Comparison of ENCODE assay signal across 24 cellular contexts in genomic region chr5:14660836-14661235, GRCh38. TPM values are rescaled to one million over a fixed set of nuclear protein-coding genes. Genes with fewer than 3 reads are reported as not detected.
DNase-seq lines count a peak whose midpoint lies in the region; ATAC-seq and TF ChIP-seq lines count a peak whose summit lies in the region.
"Had no signal": no experiment of that assay in that cellular context is flagged by ENCODE, and none has a peak within 500 bp of the region (broad histone marks: within the 10 kb centered on the region; RNA-seq: fewer than 3 reads in every experiment).

No MANE protein-coding gene starts in this region.

- H3K27ac Mint-ChIP-seq in activated CD4-positive, alpha-beta T cell treated with anti-CD3 and anti-CD28 coated beads, Interleukin-2, amount 10 ng/mL, durations not matched to agents 24 days and 14 days = peak overlapping the region; percentile 63
- no peak overlapping the region for H3K27ac Mint-ChIP-seq in nephron progenitor cell
- H3K27ac Mint-ChIP-seq: activated CD4-positive, alpha-beta T cell treated with anti-CD3 and anti-CD28 coated beads for 36 hours had no signal

- TF ChIP-seq CTCF in breast epithelium (IDR thresholded peaks at IDR 0.05) = no peak
- TF ChIP-seq CTCF in prostate gland (IDR thresholded peaks at IDR 0.05) = no peak
- no peak for TF ChIP-seq CTCF in nephron progenitor cell (IDR thresholded peaks at IDR 0.05)
- TF ChIP-seq CTCF in dorsolateral prefrontal cortex (IDR thresholded peaks at IDR 0.05 in 54 of 56, conservative IDR thresholded peaks at IDR 0.05 in 2 of 56; ENCODE audit: low read depth in 1 of 56, partially characterized antibody in 56 of 56) = no peak

- H3K27me3 ChIP-seq in breast epithelium (no peaks in the 10 kb centered on the region), prostate gland (replicated peaks; ENCODE audit: insufficient read depth) (no peaks in the 10 kb centered on the region), dorsolateral prefrontal cortex (no peaks in the 10 kb centered on the region)

- H3K27ac ChIP-seq in breast epithelium (peak overlapping the region; percentile 16 to 50), prostate gland (peak overlapping the region; percentile 49 to 56), dorsolateral prefrontal cortex (no peak overlapping the region)
- H3K27ac ChIP-seq: 22Rv1, C4-2B had no signal

- H3K4me3 ChIP-seq in breast epithelium (no peak overlapping the region), prostate gland (no peak overlapping the region), dorsolateral prefrontal cortex (no peak overlapping the region)
- H3K4me3 ChIP-seq: GM12878 had no signal

- no peak for DNase-seq in activated CD4-positive, alpha-beta T cell treated with anti-CD3 and anti-CD28 coated beads, Interleukin-2, amount 10 ng/mL, durations not matched to agents 24 days and 14 days
- DNase-seq in activated CD4-positive, alpha-beta T cell treated with anti-CD3 and anti-CD28 coated beads for 4 hours = no peak
- DNase-seq in breast epithelium (ENCODE audit: low spot score in 2 of 2) (no peak), prostate gland (ENCODE audit: low spot score) (no peak), nephron progenitor cell (no peak), Kasumi-1 (lab: John Stamatoyannopoulos, UW) (no peak), dorsolateral prefrontal cortex (no peak)
- DNase-seq: activated CD4-positive, alpha-beta T cell treated with anti-CD3 and anti-CD28 coated beads for 36 hours; activated CD8-positive, alpha-beta memory T cell treated with anti-CD3 and anti-CD28 coated beads, Interleukin-2, amount 50 U/mL, for 4 hours; activated effector memory CD4-positive, alpha-beta T cell treated with anti-CD3 and anti-CD28 coated beads, Interleukin-2, amount 50 U/mL, for 16 hours; amygdala; KG1; left colon; NCI-H187; NCI-H774; OCI-M1; SIG-M5; stimulated activated CD4-positive, alpha-beta T cell treated with anti-CD3 and anti-CD28 coated beads, Interleukin-1b, Interleukin-23, amount 100 ng/mL, for 48 hours; stimulated activated naive CD8-positive, alpha-beta T cell treated with anti-CD3 and anti-CD28 coated beads, Interleukin-15, amount 100 ng/mL, for 72 hours had no signal

- intact Hi-C loops in activated CD4-positive, alpha-beta T cell treated with anti-CD3 and anti-CD28 coated beads, Interleukin-2, amount 10 ng/mL, durations not matched to agents 24 days and 14 days (cut with micrococcal nuclease) = loop anchor here (5.0 to 10.0 kb wide), 4 partner anchors 249 to 1796 kb away; partner anchors contain the start of gene TRIO
- intact Hi-C loops in breast epithelium (cut with DNase I; ENCODE audit: low total_unique reads) = no loop called here
- intact Hi-C loops in prostate gland (cut with DNase I) = loop anchor here (10.0 kb wide), 1 partner anchor 676 kb away; no protein-coding TSS in a partner anchor
- intact Hi-C loops in dorsolateral prefrontal cortex (cut with DNase I) = loop anchor here in 1 of 2 donors (5.0 to 10.0 kb wide), 2 partner anchors 211 to 516 kb away; partner anchors contain the start of genes ANKH and TRIO

- H3K4me1 ChIP-seq in breast epithelium = peaks cover 0 to 5% of the 10 kb centered on the region in 2 donors
- H3K4me1 ChIP-seq in prostate gland (replicated peaks) = peaks cover 4% of the 10 kb centered on the region

- H3K36me3 ChIP-seq in breast epithelium (no peaks in the 10 kb centered on the region), prostate gland (no peaks in the 10 kb centered on the region)

- H3K4me3 Mint-ChIP-seq in activated CD4-positive, alpha-beta T cell treated with anti-CD3 and anti-CD28 coated beads, Interleukin-2, amount 10 ng/mL, durations not matched to agents 24 days and 14 days = no peak overlapping the region
- no peak overlapping the region for H3K4me3 Mint-ChIP-seq in nephron progenitor cell
- H3K4me3 Mint-ChIP-seq: activated CD4-positive, alpha-beta T cell treated with anti-CD3 and anti-CD28 coated beads for 36 hours; neural crest cell had no signal

- ATAC-seq in GM18907 (IDR thresholded peaks at IDR 0.05; ENCODE audit: unreplicated experiment) = peak; percentile 18
- ATAC-seq: activated CD4-positive, alpha-beta T cell treated with anti-CD3 and anti-CD28 coated beads for 36 hours; GM12878; left colon; stimulated activated naive CD8-positive, alpha-beta T cell treated with anti-CD3 and anti-CD28 coated beads, Interleukin-15, amount 100 ng/mL, for 72 hours had no signal

- H3K27me3 Mint-ChIP-seq in activated CD4-positive, alpha-beta T cell treated with anti-CD3 and anti-CD28 coated beads, Interleukin-2, amount 10 ng/mL, durations not matched to agents 24 days and 14 days = no peaks in the 10 kb centered on the region
- H3K27me3 Mint-ChIP-seq in nephron progenitor cell (ENCODE audit: low read depth, poor library complexity) = peaks cover 8% of the 10 kb centered on the region
- H3K27me3 Mint-ChIP-seq: activated CD4-positive, alpha-beta T cell treated with anti-CD3 and anti-CD28 coated beads for 36 hours; stimulated activated naive CD8-positive, alpha-beta T cell treated with anti-CD3 and anti-CD28 coated beads, Interleukin-15, amount 100 ng/mL, for 72 hours had no signal

- peaks cover 23% of the 10 kb centered on the region for H3K36me3 Mint-ChIP-seq in activated CD4-positive, alpha-beta T cell treated with anti-CD3 and anti-CD28 coated beads, Interleukin-2, amount 10 ng/mL, durations not matched to agents 24 days and 14 days (ENCODE audit: low read depth)
- peaks cover 21% of the 10 kb centered on the region for H3K36me3 Mint-ChIP-seq in nephron progenitor cell (ENCODE audit: low read depth)

- 89% methylated on average over 2 of the region's 2 CpGs for WGBS in prostate gland

- H3K9me3 ChIP-seq in breast epithelium (no peaks in the 10 kb centered on the region), prostate gland (no peaks in the 10 kb centered on the region)

- peaks cover 37% of the 10 kb centered on the region for H3K4me1 Mint-ChIP-seq in activated CD4-positive, alpha-beta T cell treated with anti-CD3 and anti-CD28 coated beads, Interleukin-2, amount 10 ng/mL, durations not matched to agents 24 days and 14 days
- H3K4me1 Mint-ChIP-seq in nephron progenitor cell = peaks cover 23% of the 10 kb centered on the region

- H3K9me3 Mint-ChIP-seq in activated CD4-positive, alpha-beta T cell treated with anti-CD3 and anti-CD28 coated beads, Interleukin-2, amount 10 ng/mL, durations not matched to agents 24 days and 14 days = peaks cover 6% of the 10 kb centered on the region
- H3K9me3 Mint-ChIP-seq in nephron progenitor cell = peaks cover 8% of the 10 kb centered on the region
- H3K9me3 Mint-ChIP-seq: neural crest cell; stimulated activated naive CD8-positive, alpha-beta T cell treated with anti-CD3 and anti-CD28 coated beads, Interleukin-15, amount 100 ng/mL, for 72 hours had no signal

- TF ChIP-seq POLR2A in breast epithelium (IDR thresholded peaks at IDR 0.05) (no peak), prostate gland (IDR thresholded peaks at IDR 0.05) (no peak)

RNA-seq across cellular contexts. Expression of gene OTULIN, which starts 3.7 kb away (rescaled TPM):
- total RNA-seq in activated CD4-positive, alpha-beta T cell treated with anti-CD3 and anti-CD28 coated beads, Interleukin-2, amount 10 ng/mL, durations not matched to agents 24 days and 14 days = 52.5 and 62.1 TPM in 2 replicates
- total RNA-seq in breast epithelium (10 to 100 TPM; 31.0 to 63.7 (median 47.2) TPM), prostate gland (10 to 100 TPM; 35.5 to 51.8 TPM), dorsolateral prefrontal cortex (10 to 100 TPM; 14.9 to 36.1 (median 22.3) TPM)

Comparison
In these comparisons a context has a peak if more than half of its experiments do, and no peak if none do; other contexts are left out.
1. H3K27ac ChIP-seq: peak in breast epithelium (2 of 2) and prostate gland (2 of 2); none in dorsolateral prefrontal cortex (0 of 59).